Comparison of ENCODE assay signal across 9 cellular contexts in the genomic region with DNA sequence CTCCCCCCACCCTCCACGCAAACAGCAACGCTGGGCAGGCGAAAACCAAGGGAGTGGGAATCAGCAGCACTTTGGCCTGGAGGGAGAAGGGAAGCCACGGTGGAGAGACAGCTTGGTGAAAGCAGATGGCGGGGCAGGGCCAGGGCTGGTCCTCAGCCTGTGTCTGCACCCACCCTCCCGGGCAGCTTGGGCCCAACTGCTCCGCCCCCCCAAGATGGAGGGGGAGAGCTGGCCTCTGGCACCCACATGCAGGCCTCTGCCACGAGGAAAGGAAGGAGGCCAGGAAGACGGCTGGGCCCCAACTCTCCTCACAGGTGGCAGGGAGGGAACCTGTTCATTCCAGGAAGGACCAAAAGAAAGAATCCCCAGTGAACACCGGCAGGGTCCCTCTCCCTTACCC. TPM values are rescaled to one million over a fixed set of nuclear protein-coding genes. Genes with fewer than 3 reads are reported as not detected.
DNase-seq lines count a peak whose midpoint lies in the region; ATAC-seq and TF ChIP-seq lines count a peak whose summit lies in the region.
"Had no signal": no experiment of that assay in that cellular context is flagged by ENCODE, and none has a peak within 500 bp of the region (broad histone marks: within the 10 kb centered on the region; RNA-seq: fewer than 3 reads in every experiment).

No MANE protein-coding gene starts in this region.

- H3K4me1 ChIP-seq in HUES48 (ENCODE audit: control insufficient read depth, insufficient read depth, low read length) = peaks cover 19% of the 10 kb centered on the region
- peaks cover 21 to 48% of the 10 kb centered on the region in 2 donors for H3K4me1 ChIP-seq in left lung

- H3K4me3 ChIP-seq in HUES48 (ENCODE audit: low read depth, low read length) = no peak overlapping the region
- no peak overlapping the region for H3K4me3 ChIP-seq in left lung

- no peak for ATAC-seq in left lung
- no peak for ATAC-seq in stimulated activated memory B cell treated with anti-CD40 and anti-IgM and Interleukin-4, amounts not matched to agents 10 μg/mL and 1 μg/mL and 100 μg/mL, for 72 hours
- no peak for ATAC-seq in HG03520 (IDR thresholded peaks at IDR 0.05; ENCODE audit: unreplicated experiment)
- ATAC-seq in omental fat pad (ENCODE audit: low FRiP score) = no peak

- TF ChIP-seq CTCF in left lung (IDR thresholded peaks at IDR 0.05) (no peak), omental fat pad (IDR thresholded peaks at IDR 0.05) (no peak)

- H3K27me3 Mint-ChIP-seq in activated T-helper 2 cell treated with anti-CD3 and anti-CD28 coated beads, Interferon-gamma antibody, Interleukin-2, Interleukin-4, amounts not matched to agents 10 μg/mL and 5 μg/mL and 100 μg/mL, durations not matched to agents 14 hours and 24 hours and 36 hours (ENCODE audit: low read depth) = no peaks in the 10 kb centered on the region
- H3K27me3 Mint-ChIP-seq in stimulated activated memory B cell treated with anti-CD40 and anti-IgM and Interleukin-4, amounts not matched to agents 10 μg/mL and 1 μg/mL and 100 μg/mL, for 72 hours = no peaks in the 10 kb centered on the region

- intact Hi-C loops in activated T-helper 2 cell treated with anti-CD3 and anti-CD28 coated beads, Interferon-gamma antibody, Interleukin-2, Interleukin-4, amounts not matched to agents 10 μg/mL and 5 μg/mL and 100 μg/mL, durations not matched to agents 14 hours and 24 hours and 36 hours (cut with micrococcal nuclease) = no loop called here
- intact Hi-C loops in left lung (cut with DNase I) = no loop called here

- peaks cover 18% of the 10 kb centered on the region for H3K36me3 ChIP-seq in HUES48 (ENCODE audit: control insufficient read depth, insufficient read depth, low read length)
- peaks cover 0 to 64% of the 10 kb centered on the region in 2 donors for H3K36me3 ChIP-seq in left lung

- H3K27ac ChIP-seq in HUES48 (ENCODE audit: low read depth, low read length) = peak overlapping the region; percentile 96
- H3K27ac ChIP-seq in left lung = peak overlapping the region; percentile 79 to 88

- peaks cover 14% of the 10 kb centered on the region for H3K4me1 Mint-ChIP-seq in activated T-helper 2 cell treated with anti-CD3 and anti-CD28 coated beads, Interferon-gamma antibody, Interleukin-2, Interleukin-4, amounts not matched to agents 10 μg/mL and 5 μg/mL and 100 μg/mL, durations not matched to agents 14 hours and 24 hours and 36 hours (ENCODE audit: low read depth)
- H3K4me1 Mint-ChIP-seq in stimulated activated memory B cell treated with anti-CD40 and anti-IgM and Interleukin-4, amounts not matched to agents 10 μg/mL and 1 μg/mL and 100 μg/mL, for 72 hours = peaks cover 30% of the 10 kb centered on the region

- H3K36me3 Mint-ChIP-seq in activated T-helper 2 cell treated with anti-CD3 and anti-CD28 coated beads, Interferon-gamma antibody, Interleukin-2, Interleukin-4, amounts not matched to agents 10 μg/mL and 5 μg/mL and 100 μg/mL, durations not matched to agents 14 hours and 24 hours and 36 hours (ENCODE audit: low read depth) = peaks cover 12% of the 10 kb centered on the region
- H3K36me3 Mint-ChIP-seq in stimulated activated memory B cell treated with anti-CD40 and anti-IgM and Interleukin-4, amounts not matched to agents 10 μg/mL and 1 μg/mL and 100 μg/mL, for 72 hours = peaks cover 23% of the 10 kb centered on the region

- no peak overlapping the region for H3K4me3 Mint-ChIP-seq in activated T-helper 2 cell treated with anti-CD3 and anti-CD28 coated beads, Interferon-gamma antibody, Interleukin-2, Interleukin-4, amounts not matched to agents 10 μg/mL and 5 μg/mL and 100 μg/mL, durations not matched to agents 14 hours and 24 hours and 36 hours (ENCODE audit: low read depth)
- no peak overlapping the region for H3K4me3 Mint-ChIP-seq in stimulated activated memory B cell treated with anti-CD40 and anti-IgM and Interleukin-4, amounts not matched to agents 10 μg/mL and 1 μg/mL and 100 μg/mL, for 72 hours

- no peaks in the 10 kb centered on the region for H3K9me3 Mint-ChIP-seq in activated T-helper 2 cell treated with anti-CD3 and anti-CD28 coated beads, Interferon-gamma antibody, Interleukin-2, Interleukin-4, amounts not matched to agents 10 μg/mL and 5 μg/mL and 100 μg/mL, durations not matched to agents 14 hours and 24 hours and 36 hours
- H3K9me3 Mint-ChIP-seq in stimulated activated memory B cell treated with anti-CD40 and anti-IgM and Interleukin-4, amounts not matched to agents 10 μg/mL and 1 μg/mL and 100 μg/mL, for 72 hours = no peaks in the 10 kb centered on the region

- H3K27me3 ChIP-seq in HUES48 (ENCODE audit: control insufficient read depth, insufficient read depth, low read length) (peaks cover under 1% of the 10 kb centered on the region; the same call in 1 of the 2 replicates), left lung (no peaks in the 10 kb centered on the region)

- H3K9me3 ChIP-seq in HUES48 (ENCODE audit: control insufficient read depth, insufficient read depth, low read length) (no peaks in the 10 kb centered on the region), left lung (no peaks in the 10 kb centered on the region)

- peak overlapping the region; percentile 14 for H3K27ac Mint-ChIP-seq in activated T-helper 2 cell treated with anti-CD3 and anti-CD28 coated beads, Interferon-gamma antibody, Interleukin-2, Interleukin-4, amounts not matched to agents 10 μg/mL and 5 μg/mL and 100 μg/mL, durations not matched to agents 14 hours and 24 hours and 36 hours
- H3K27ac Mint-ChIP-seq in stimulated activated memory B cell treated with anti-CD40 and anti-IgM and Interleukin-4, amounts not matched to agents 10 μg/mL and 1 μg/mL and 100 μg/mL, for 72 hours = peak overlapping the region; percentile 43

- no peak for DNase-seq in activated T-helper 2 cell treated with anti-CD3 and anti-CD28 coated beads, Interferon-gamma antibody, Interleukin-2, Interleukin-4, amounts not matched to agents 10 μg/mL and 5 μg/mL and 100 μg/mL, durations not matched to agents 14 hours and 24 hours and 36 hours (ENCODE audit: low spot score)
- DNase-seq in left lung (no peak), inferior parietal cortex (ENCODE audit: extremely low spot score) (no peak), NCI-H2196 treated with DMSO at 0.1 percent for 48 hours (lab: John Stamatoyannopoulos, UW; ENCODE audit: unreplicated experiment) (no peak), omental fat pad (ENCODE audit: low spot score) (no peak)
- DNase-seq: T-helper 1 cell had no signal

- no peak overlapping the region for H3K9ac ChIP-seq in HUES48 (ENCODE audit: low read depth, low read length)

RNA-seq across cellular contexts. Expression of a gene that starts 17.9 kb away (rescaled TPM):
- 13.5 and 15.3 TPM in 2 replicates for total RNA-seq in activated T-helper 2 cell treated with anti-CD3 and anti-CD28 coated beads, Interferon-gamma antibody, Interleukin-2, Interleukin-4, amounts not matched to agents 10 μg/mL and 5 μg/mL and 100 μg/mL, durations not matched to agents 14 hours and 24 hours and 36 hours
- total RNA-seq in left lung = 10 to 100 TPM; 12.1 to 17.1 TPM
- total RNA-seq in omental fat pad = 100 to 1,000 TPM in 3 of 4 donors, 10 to 100 TPM in 1; 73.9 to 334 (median 202) TPM

RNA-seq across cellular contexts. Expression of a gene that starts 38.0 kb away (rescaled TPM):
- 32.8 and 36.0 TPM in 2 replicates for total RNA-seq in activated T-helper 2 cell treated with anti-CD3 and anti-CD28 coated beads, Interferon-gamma antibody, Interleukin-2, Interleukin-4, amounts not matched to agents 10 μg/mL and 5 μg/mL and 100 μg/mL, durations not matched to agents 14 hours and 24 hours and 36 hours
- 10 to 100 TPM; 30.9 to 39.0 TPM for total RNA-seq in left lung
- 10 to 100 TPM; 30.8 to 58.5 (median 45.1) TPM for total RNA-seq in omental fat pad

RNA-seq across cellular contexts. Expression of a gene that starts 53.2 kb away (rescaled TPM):
- total RNA-seq in activated T-helper 2 cell treated with anti-CD3 and anti-CD28 coated beads, Interferon-gamma antibody, Interleukin-2, Interleukin-4, amounts not matched to agents 10 μg/mL and 5 μg/mL and 100 μg/mL, durations not matched to agents 14 hours and 24 hours and 36 hours = 34.8 and 35.8 TPM in 2 replicates
- 10 to 100 TPM; 84.5 to 98.3 TPM for total RNA-seq in left lung
- total RNA-seq in omental fat pad = 10 to 100 TPM; 41.2 to 86.4 (median 48.6) TPM
